Comparison of ENCODE assay signal across 36 cellular contexts in genomic region chr3:89624494-89624893, GRCh38.
"Had no signal": no experiment of that assay in that cellular context is flagged by ENCODE, and none has a peak within 500 bp of the region (broad histone marks: within the 10 kb centered on the region; RNA-seq: fewer than 3 reads in every experiment).

No MANE protein-coding gene starts in this region.

- H3K27me3 ChIP-seq: MG63 had no signal

- H3K4me3 ChIP-seq: MG63 had no signal

- H3K36me3 ChIP-seq: MG63 had no signal

- H3K9me3 ChIP-seq: MG63 had no signal

- DNase-seq: Kasumi-1, MG63, MM.1S, MV-4-11, NCI-H1048, NCI-H1092, NCI-H1092 treated with DMSO at 0.1 percent for 48 hours, NCI-H1105, NCI-H1105 treated with DMSO at 0.1 percent for 48 hours, NCI-H1417, NCI-H1417 treated with DMSO at 0.1 percent for 48 hours, NCI-H1436, NCI-H1436 treated with DMSO at 0.1 percent for 48 hours, NCI-H146, NCI-H1694, NCI-H1694 treated with DMSO at 0.1 percent for 48 hours, NCI-H187, NCI-H187 treated with DMSO at 0.1 percent for 48 hours, NCI-H1930, NCI-H2029, NCI-H2029 treated with DMSO at 0.1 percent for 48 hours, NCI-H2081, NCI-H2081 treated with DMSO at 0.1 percent for 48 hours, NCI-H2107, NCI-H2171, NCI-H2171 treated with DMSO at 0.1 percent for 48 hours, NCI-H2227 treated with DMSO at 0.1 percent for 48 hours, NCI-H226, NCI-H345, NCI-H446, NCI-H446 treated with DMSO at 0.1 percent for 48 hours, NCI-H510A, NCI-H510A treated with DMSO at 0.1 percent for 48 hours, NCI-H524, NCI-H524 treated with DMSO at 0.1 percent for 48 hours, NCI-H526 had no signal
